23 cellular contexts compared by ENCODE assay signal in genomic region chr7:101604331-101604933, GRCh38. TPM values are rescaled to one million over a fixed set of nuclear protein-coding genes. Genes with fewer than 3 reads are reported as not detected.
DNase-seq lines count a peak whose midpoint lies in the region; ATAC-seq, FAIRE-seq and TF ChIP-seq lines count a peak whose summit lies in the region.
"Had no signal": no experiment of that assay in that cellular context is flagged by ENCODE, and none has a peak within 500 bp of the region (broad histone marks: within the 10 kb centered on the region; RNA-seq: fewer than 3 reads in every experiment).

No MANE protein-coding gene starts in this region.

- H3K27me3 ChIP-seq in osteoblast (ENCODE audit: insufficient read depth, low read length) = peaks cover 9% of the 10 kb centered on the region
- H3K27me3 ChIP-seq: BE2C had no signal

- TF ChIP-seq EP300 in A549 (IDR thresholded peaks at IDR 0.05) = no peak

- H3K9me3 ChIP-seq in A549 (no peaks in the 10 kb centered on the region), osteoblast (ENCODE audit: low read depth, low read length) (no peaks in the 10 kb centered on the region)
- H3K9me3 ChIP-seq: BE2C had no signal

- no peak overlapping the region for H3K4me3 ChIP-seq in A549
- H3K4me3 ChIP-seq in osteoblast (ENCODE audit: insufficient read depth, low read length) = no peak overlapping the region
- H3K4me3 ChIP-seq: GM23248 had no signal

- DNase-seq in A549 (ENCODE audit: low read depth in 1 of 2, low spot score in 1 of 2) = no peak
- peak; percentile 19 for DNase-seq in EH (ENCODE audit: low read depth)
- no peak for DNase-seq in chondrocyte (ENCODE audit: low spot score)
- DNase-seq in osteoblast (ENCODE audit: insufficient read length, low spot score, missing footprints) = peak; percentile 58
- no peak for DNase-seq in stimulated activated CD4-positive, alpha-beta T cell treated with anti-CD3 and anti-CD28 coated beads, Interleukin-12 subunit alpha, Interleukin-12 subunit beta, amount 100 ng/mL, for 4 hours
- DNase-seq: 8988T; ACHN; BE2C; C1 segment of cervical spinal cord; CD4-positive, CD25-positive, alpha-beta regulatory T cell; CD8-positive, alpha-beta memory T cell; COR-L47; GDM1; GM23248; H7; HFFc6 had no signal

- POLR2A ChIA-PET in A549 (lab: Yijun Ruan, JAX) = no interaction called here

- peaks cover 40% of the 10 kb centered on the region for H3K4me1 Mint-ChIP-seq in chondrocyte (ENCODE audit: low read depth)
- H3K4me1 Mint-ChIP-seq: CD4-positive, CD25-positive, alpha-beta regulatory T cell; CD8-positive, alpha-beta memory T cell had no signal

- H3K36me3 ChIP-seq in osteoblast (ENCODE audit: insufficient read depth, low read length) = no peaks in the 10 kb centered on the region
- H3K36me3 ChIP-seq: BE2C had no signal

- H3K4me1 ChIP-seq in A549 (peaks cover 6% of the 10 kb centered on the region), osteoblast (ENCODE audit: insufficient read depth, low read length) (no peaks in the 10 kb centered on the region)
- H3K4me1 ChIP-seq: BE2C had no signal

- no peak overlapping the region for H2AFZ ChIP-seq in osteoblast (ENCODE audit: low read length)
- H2AFZ ChIP-seq: GM23248 had no signal

- no peak for TF ChIP-seq POLR2A in A549 (IDR thresholded peaks at IDR 0.05; ENCODE audit: low read length)

- H3K4me2 ChIP-seq in A549 (no peak overlapping the region), osteoblast (ENCODE audit: insufficient read depth, low read length) (no peak overlapping the region)
- H3K4me2 ChIP-seq: KMS-11 had no signal

- no peaks in the 10 kb centered on the region for H3K27me3 Mint-ChIP-seq in chondrocyte (ENCODE audit: low read depth)
- H3K27me3 Mint-ChIP-seq: CD4-positive, CD25-positive, alpha-beta regulatory T cell had no signal

- 79% methylated on average over 5 of the region's 5 CpGs for WGBS in A549 (ENCODE audit: missing lambda C conversion rate)

- TF ChIP-seq RAD21 in A549 (conservative IDR thresholded peaks at IDR 0.05 in 1 of 2, IDR thresholded peaks at IDR 0.05 in 1 of 2) = no peak

- H3K27ac Mint-ChIP-seq in chondrocyte (ENCODE audit: unreplicated experiment) = peak overlapping the region; percentile 57
- H3K27ac Mint-ChIP-seq: CD4-positive, CD25-positive, alpha-beta regulatory T cell; CD8-positive, alpha-beta memory T cell; HFFc6 had no signal

- H3K79me2 ChIP-seq in osteoblast (ENCODE audit: insufficient read depth, low read length) = no peaks in the 10 kb centered on the region

- H4K20me1 ChIP-seq in osteoblast (ENCODE audit: insufficient read depth, low read length) = no peaks in the 10 kb centered on the region

- H3K36me3 Mint-ChIP-seq in chondrocyte (ENCODE audit: low read depth) = no peaks in the 10 kb centered on the region
- H3K36me3 Mint-ChIP-seq: CD4-positive, CD25-positive, alpha-beta regulatory T cell; CD8-positive, alpha-beta memory T cell had no signal

- CTCF ChIA-PET in A549 (lab: Yijun Ruan, JAX) = interaction anchor here (0.7 to 5.2 kb wide), 10 partner anchors 10 to 675 kb away, joined by 3 to 37 read pairs (median 6); no protein-coding TSS in a partner anchor

- H3K27ac ChIP-seq in A549 (no peak overlapping the region), osteoblast (ENCODE audit: low read depth, low read length) (no peak overlapping the region)
- H3K27ac ChIP-seq: GM23248, KMS-11 had no signal

- H3K9me3 Mint-ChIP-seq in chondrocyte (ENCODE audit: low read depth) = no peaks in the 10 kb centered on the region
- H3K9me3 Mint-ChIP-seq: CD4-positive, CD25-positive, alpha-beta regulatory T cell; CD8-positive, alpha-beta memory T cell; HFFc6 had no signal

- TF ChIP-seq CTCF in A549 (IDR thresholded peaks at IDR 0.05) (no peak), chondrocyte (IDR thresholded peaks at IDR 0.05) (no peak), osteoblast (IDR thresholded peaks at IDR 0.05; ENCODE audit: extremely low read depth, low read depth, low read length) (no peak)

- FAIRE-seq in A549 (lab: Jason Lieb, UNC) = no peak
- FAIRE-seq: D721Med had no signal

- no peak for ATAC-seq in A549
- ATAC-seq in HG03097 (IDR thresholded peaks at IDR 0.05; ENCODE audit: low FRiP score, unreplicated experiment) = no peak
- ATAC-seq in HG02884 (IDR thresholded peaks at IDR 0.05; ENCODE audit: unreplicated experiment) = no peak
- ATAC-seq in GM21786 (IDR thresholded peaks at IDR 0.05; ENCODE audit: unreplicated experiment) = no peak
- ATAC-seq: HCT116 had no signal

- no peak overlapping the region for H3K4me3 Mint-ChIP-seq in chondrocyte (ENCODE audit: unreplicated experiment)
- H3K4me3 Mint-ChIP-seq: CD4-positive, CD25-positive, alpha-beta regulatory T cell; CD8-positive, alpha-beta memory T cell; HFFc6 had no signal

TF ChIP-seq in A549, 52 proteins besides CTCF, POLR2A, EP300 and RAD21:
- TF ChIP-seq TP53 (CRISPR knock-in tag; IDR thresholded peaks at IDR 0.05) (no peak), ZFP36 (IDR thresholded peaks at IDR 0.05; ENCODE audit: borderline replicate concordance, partially characterized antibody) (peak; percentile 90)

RNA-seq across cellular contexts. Expression of gene MYL10, which starts 24.7 kb away (rescaled TPM):
- polyA plus RNA-seq in A549 (2011; rRNA removed) (not detected in 2 replicates), A549 (2017; fragmentation: RNase III; extraction: RNeasy Plus Mini Kit Qiagen cat#74134 plus additional on column Dnase treatment) (not detected in 3 replicates)
- 0.11 TPM in 1 of 2 replicates, not detected in the other for polyA plus RNA-seq in A549 (2012; cell fraction: cytosol; rRNA removed)
- not detected in 2 replicates for polyA plus RNA-seq in A549 (2012; cell fraction: nucleus; rRNA removed)
- polyA minus RNA-seq in A549 (2011; rRNA and poly(A)+ RNA removed) = not detected in 2 replicates
- total RNA-seq in chondrocyte (3.4 to 5.1 TPM (median 4.7 TPM) in 3 replicates), osteoblast (not detected in 2 replicates)
- total RNA-seq: CD4-positive, CD25-positive, alpha-beta regulatory T cell; CD8-positive, alpha-beta memory T cell; GM23248; H7; HFFc6; HT-29 had no signal
- polyA plus RNA-seq: CD4-positive, CD25-positive, alpha-beta regulatory T cell; CD8-positive, alpha-beta memory T cell; GM23248 had no signal

Comparison
In these comparisons a context has a peak if more than half of its experiments do, and no peak if none do; other contexts are left out.
1. DNase-seq: peak in EH (single experiment) and osteoblast (single experiment); none in A549 (0 of 2), chondrocyte (single experiment) and stimulated activated CD4-positive, alpha-beta T cell treated with anti-CD3 and anti-CD28 coated beads, Interleukin-12 subunit alpha, Interleukin-12 subunit beta, amount 100 ng/mL, for 4 hours (single experiment).